In genomic region chr2:106127282-106127771, GRCh38 we compare ENCODE assay signal across 12 cellular contexts.
A peak's percentile ranks its signal among the peaks of the same experiment; 100 is the strongest.
DNase-seq lines count a peak whose midpoint lies in the region; ATAC-seq and TF ChIP-seq lines count a peak whose summit lies in the region.
"Had no signal": no experiment of that assay in that cellular context is flagged by ENCODE, and none has a peak within 500 bp of the region (broad histone marks: within the 10 kb centered on the region; RNA-seq: fewer than 3 reads in every experiment).

No MANE protein-coding gene starts in this region.

- TF ChIP-seq POLR2A in right lobe of liver (IDR thresholded peaks at IDR 0.05) = no peak

- peaks cover 0 to 12% (median 0%) of the 10 kb centered on the region in 4 donors for H3K4me1 ChIP-seq in right lobe of liver

- TF ChIP-seq CTCF in natural killer cell (IDR thresholded peaks at IDR 0.05) = no peak
- no peak for TF ChIP-seq CTCF in right lobe of liver (IDR thresholded peaks at IDR 0.05)

- peaks cover 0 to 5% (median 0%) of the 10 kb centered on the region in 4 donors for H3K36me3 ChIP-seq in right lobe of liver

- no peaks in the 10 kb centered on the region for H3K27me3 ChIP-seq in right lobe of liver

- H3K27ac ChIP-seq in right lobe of liver = peak overlapping the region in 1 of 3 donors; percentile 57
- H3K27ac ChIP-seq: RWPE1 had no signal

- DNase-seq in natural killer cell treated with Interleukin-12 subunit alpha and Interleukin-12 subunit beta and Interleukin-15 and Interleukin-18, amount 100 ng/mL, for 72 hours (ENCODE audit: low spot score) = no peak
- DNase-seq in natural killer cell (no peak), right lobe of liver (no peak)
- DNase-seq in activated T-helper 2 cell treated with anti-CD3 and anti-CD28 coated beads, Interferon-gamma antibody, Interleukin-2, Interleukin-4, amounts not matched to agents 10 μg/mL and 5 μg/mL and 100 μg/mL, durations not matched to agents 14 hours and 24 hours and 36 hours (ENCODE audit: low spot score) = no peak
- DNase-seq: activated CD4-positive, CD25-positive, alpha-beta regulatory T cell treated with anti-CD3 and anti-CD28 coated beads, Interleukin-2, amount 50 U/mL, for 72 hours; NCI-H1436 treated with DMSO at 0.1 percent for 48 hours had no signal

- H3K27ac Mint-ChIP-seq in natural killer cell treated with Interleukin-12 subunit alpha and Interleukin-12 subunit beta and Interleukin-15 and Interleukin-18, amount 100 ng/mL, for 72 hours = peak overlapping the region; percentile 6 to 34
- H3K27ac Mint-ChIP-seq in natural killer cell = no peak overlapping the region
- H3K27ac Mint-ChIP-seq in activated T-helper 2 cell treated with anti-CD3 and anti-CD28 coated beads, Interferon-gamma antibody, Interleukin-2, Interleukin-4, amounts not matched to agents 10 μg/mL and 5 μg/mL and 100 μg/mL, durations not matched to agents 14 hours and 24 hours and 36 hours = peak overlapping the region; percentile 24

- peak overlapping the region; percentile 36 for H3K4me3 Mint-ChIP-seq in natural killer cell treated with Interleukin-12 subunit alpha and Interleukin-12 subunit beta and Interleukin-15 and Interleukin-18, amount 100 ng/mL, for 72 hours
- no peak overlapping the region for H3K4me3 Mint-ChIP-seq in natural killer cell
- H3K4me3 Mint-ChIP-seq in activated T-helper 2 cell treated with anti-CD3 and anti-CD28 coated beads, Interferon-gamma antibody, Interleukin-2, Interleukin-4, amounts not matched to agents 10 μg/mL and 5 μg/mL and 100 μg/mL, durations not matched to agents 14 hours and 24 hours and 36 hours (ENCODE audit: low read depth) = no peak overlapping the region
- H3K4me3 Mint-ChIP-seq: brain had no signal

- 71% methylated on average over 3 of the region's 5 CpGs for WGBS in right lobe of liver (ENCODE audit: insufficient coverage, low coverage, low lambda C conversion rate, missing lambda C conversion rate)

- H3K4me1 Mint-ChIP-seq in natural killer cell treated with Interleukin-12 subunit alpha and Interleukin-12 subunit beta and Interleukin-15 and Interleukin-18, amount 100 ng/mL, for 72 hours (ENCODE audit: low read depth in 2 of 2) = peaks cover 27 to 30% of the 10 kb centered on the region in 2 donors
- H3K4me1 Mint-ChIP-seq in natural killer cell = peaks cover 4 to 5% of the 10 kb centered on the region in 2 donors
- H3K4me1 Mint-ChIP-seq in activated T-helper 2 cell treated with anti-CD3 and anti-CD28 coated beads, Interferon-gamma antibody, Interleukin-2, Interleukin-4, amounts not matched to agents 10 μg/mL and 5 μg/mL and 100 μg/mL, durations not matched to agents 14 hours and 24 hours and 36 hours (ENCODE audit: low read depth) = peaks cover 25% of the 10 kb centered on the region

- H3K9me3 Mint-ChIP-seq in natural killer cell treated with Interleukin-12 subunit alpha and Interleukin-12 subunit beta and Interleukin-15 and Interleukin-18, amount 100 ng/mL, for 72 hours = no peaks in the 10 kb centered on the region
- no peaks in the 10 kb centered on the region for H3K9me3 Mint-ChIP-seq in natural killer cell
- no peaks in the 10 kb centered on the region for H3K9me3 Mint-ChIP-seq in activated T-helper 2 cell treated with anti-CD3 and anti-CD28 coated beads, Interferon-gamma antibody, Interleukin-2, Interleukin-4, amounts not matched to agents 10 μg/mL and 5 μg/mL and 100 μg/mL, durations not matched to agents 14 hours and 24 hours and 36 hours
- H3K9me3 Mint-ChIP-seq: brain had no signal

- peak in 1 of 2 donors; percentile 61 for ATAC-seq in natural killer cell treated with Interleukin-12 subunit alpha and Interleukin-12 subunit beta and Interleukin-15 and Interleukin-18, amount 100 ng/mL, for 72 hours
- no peak for ATAC-seq in natural killer cell
- ATAC-seq in right lobe of liver = peak in 3 of 4 donors; percentile 19 to 64 (median 63)
- ATAC-seq in GM19328 (IDR thresholded peaks at IDR 0.05; ENCODE audit: unreplicated experiment) = no peak
- ATAC-seq in GM18517 (IDR thresholded peaks at IDR 0.05; ENCODE audit: unreplicated experiment) = no peak
- ATAC-seq in GM19035 (IDR thresholded peaks at IDR 0.05; ENCODE audit: unreplicated experiment) = no peak
- no peak for ATAC-seq in HG02981 (IDR thresholded peaks at IDR 0.05; ENCODE audit: unreplicated experiment)

- intact Hi-C loops in natural killer cell (cut with micrococcal nuclease) = no loop called here
- intact Hi-C loops in activated T-helper 2 cell treated with anti-CD3 and anti-CD28 coated beads, Interferon-gamma antibody, Interleukin-2, Interleukin-4, amounts not matched to agents 10 μg/mL and 5 μg/mL and 100 μg/mL, durations not matched to agents 14 hours and 24 hours and 36 hours (cut with micrococcal nuclease) = loop anchor here (5.0 kb wide), 1 partner anchor 35 kb away; no protein-coding TSS in a partner anchor
- intact Hi-C loops in right lobe of liver (cut with DNase I) = no loop called here

- H3K27me3 Mint-ChIP-seq in natural killer cell treated with Interleukin-12 subunit alpha and Interleukin-12 subunit beta and Interleukin-15 and Interleukin-18, amount 100 ng/mL, for 72 hours = no peaks in the 10 kb centered on the region
- no peaks in the 10 kb centered on the region for H3K27me3 Mint-ChIP-seq in natural killer cell (ENCODE audit: low read depth in 2 of 2)
- no peaks in the 10 kb centered on the region for H3K27me3 Mint-ChIP-seq in activated T-helper 2 cell treated with anti-CD3 and anti-CD28 coated beads, Interferon-gamma antibody, Interleukin-2, Interleukin-4, amounts not matched to agents 10 μg/mL and 5 μg/mL and 100 μg/mL, durations not matched to agents 14 hours and 24 hours and 36 hours (ENCODE audit: low read depth)
- H3K27me3 Mint-ChIP-seq: brain had no signal

- no peaks in the 10 kb centered on the region for H3K9me3 ChIP-seq in right lobe of liver

- peak overlapping the region in 1 of 3 donors; percentile 12 for H3K4me3 ChIP-seq in right lobe of liver

- H3K36me3 Mint-ChIP-seq in natural killer cell treated with Interleukin-12 subunit alpha and Interleukin-12 subunit beta and Interleukin-15 and Interleukin-18, amount 100 ng/mL, for 72 hours = peaks cover 13% of the 10 kb centered on the region
- H3K36me3 Mint-ChIP-seq in natural killer cell = no peaks in the 10 kb centered on the region
- H3K36me3 Mint-ChIP-seq in activated T-helper 2 cell treated with anti-CD3 and anti-CD28 coated beads, Interferon-gamma antibody, Interleukin-2, Interleukin-4, amounts not matched to agents 10 μg/mL and 5 μg/mL and 100 μg/mL, durations not matched to agents 14 hours and 24 hours and 36 hours (ENCODE audit: low read depth) = peaks cover 48% of the 10 kb centered on the region

Comparison
In these comparisons a context has a peak if more than half of its experiments do, and no peak if none do; other contexts are left out.
1. H3K27ac Mint-ChIP-seq: peak in natural killer cell treated with Interleukin-12 subunit alpha and Interleukin-12 subunit beta and Interleukin-15 and Interleukin-18, amount 100 ng/mL, for 72 hours (2 of 2) and activated T-helper 2 cell treated with anti-CD3 and anti-CD28 coated beads, Interferon-gamma antibody, Interleukin-2, Interleukin-4, amounts not matched to agents 10 μg/mL and 5 μg/mL and 100 μg/mL, durations not matched to agents 14 hours and 24 hours and 36 hours (single experiment); none in natural killer cell (0 of 2).
2. ATAC-seq: peak in right lobe of liver (3 of 4); none in natural killer cell (0 of 3), GM19328 (single experiment), GM18517 (single experiment), GM19035 (single experiment) and HG02981 (single experiment).